In genomic region chr15:45457215-45457614, GRCh38 we compare ENCODE assay signal across 1 cellular context.
TF ChIP-seq lines count a peak whose summit lies in the region.

No MANE protein-coding gene starts in this region.

TF ChIP-seq in GM23338, 12 proteins besides CTCF, POLR2A, EP300 and RAD21 (continued from another document):
- TF ChIP-seq ZNF462 (CRISPR knock-in tag; IDR thresholded peaks at IDR 0.05) (no peak), NANOG (IDR thresholded peaks at IDR 0.05; ENCODE audit: borderline replicate concordance) (no peak), REST (IDR thresholded peaks at IDR 0.05; ENCODE audit: unreplicated experiment) (no peak), ZNF114 (CRISPR knock-in tag; IDR thresholded peaks at IDR 0.05) (no peak), EZH2 (IDR thresholded peaks at IDR 0.05; ENCODE audit: low read depth, unreplicated experiment) (no peak)
